In genomic region chr2:4134881-4135565, GRCh38 we compare ENCODE assay signal across 23 cellular contexts.
DNase-seq lines count a peak whose midpoint lies in the region; ATAC-seq and TF ChIP-seq lines count a peak whose summit lies in the region.
"Had no signal": no experiment of that assay in that cellular context is flagged by ENCODE, and none has a peak within 500 bp of the region (broad histone marks: within the 10 kb centered on the region; RNA-seq: fewer than 3 reads in every experiment).

No MANE protein-coding gene starts in this region.

- H3K27me3 Mint-ChIP-seq in neural progenitor cell (ENCODE audit: insufficient read depth, low read depth): no peaks in the 10 kb centered on the region
- H3K27me3 Mint-ChIP-seq: naive B cell; stimulated activated memory B cell treated with anti-CD40 and anti-IgM and Interleukin-4, amounts not matched to agents 10 μg/mL and 1 μg/mL and 100 μg/mL, for 72 hours had no signal

- H3K79me2 ChIP-seq in neural progenitor cell (ENCODE audit: low read depth): no peaks in the 10 kb centered on the region

- no peak overlapping the region for H2AFZ ChIP-seq in neural progenitor cell (replicated peaks)

- ATAC-seq in left colon: no peak
- ATAC-seq: activated naive CD4-positive, alpha-beta T cell treated with anti-CD3 and anti-CD28 coated beads, Interleukin-2, amount 50 U/mL, for 72 hours; HCT116; heart left ventricle; stimulated activated memory B cell treated with anti-CD40 and anti-IgM and Interleukin-4, amounts not matched to agents 10 μg/mL and 1 μg/mL and 100 μg/mL, for 72 hours; WTC11 had no signal

- no peak overlapping the region for H3K27ac Mint-ChIP-seq in neural progenitor cell
- H3K27ac Mint-ChIP-seq: activated naive CD4-positive, alpha-beta T cell treated with anti-CD3 and anti-CD28 coated beads, Interleukin-2, amount 50 U/mL, for 72 hours; stimulated activated memory B cell treated with anti-CD40 and anti-IgM and Interleukin-4, amounts not matched to agents 10 μg/mL and 1 μg/mL and 100 μg/mL, for 72 hours; WTC11 had no signal

- H3K4me2 ChIP-seq in BLaER1 treated with 17β-estradiol and CSF1 and Interleukin-3, amounts not matched to agents 10 nM and 100 nM: peak overlapping the region; percentile 65 to 96 (median 88)
- H3K4me2 ChIP-seq in neural progenitor cell: no peak overlapping the region

- no peaks in the 10 kb centered on the region for H3K27me3 ChIP-seq in BLaER1 treated with 17β-estradiol and CSF1 and Interleukin-3, amounts not matched to agents 10 nM and 100 nM
- no peaks in the 10 kb centered on the region for H3K27me3 ChIP-seq in neural progenitor cell
- H3K27me3 ChIP-seq: BE2C, cardiac muscle cell, heart left ventricle, right atrium auricular region, suprapubic skin, uterus had no signal

- peaks cover 26 to 43% (median 41%) of the 10 kb centered on the region in 11 experiments for H3K9me3 ChIP-seq in BLaER1 treated with 17β-estradiol and CSF1 and Interleukin-3, amounts not matched to agents 10 nM and 100 nM (replicated peaks in 1 of 11)
- H3K9me3 ChIP-seq in neural progenitor cell (ENCODE audit: low read depth): peaks cover 7% of the 10 kb centered on the region
- H3K9me3 ChIP-seq: BE2C, uterus had no signal

- H3K4me1 Mint-ChIP-seq in neural progenitor cell: peaks cover 3% of the 10 kb centered on the region
- H3K4me1 Mint-ChIP-seq: stimulated activated memory B cell treated with anti-CD40 and anti-IgM and Interleukin-4, amounts not matched to agents 10 μg/mL and 1 μg/mL and 100 μg/mL, for 72 hours; WTC11 had no signal

- H3F3A ChIP-seq in neural progenitor cell (ENCODE audit: low read depth): no peaks in the 10 kb centered on the region

- H4K20me1 ChIP-seq in BLaER1 treated with 17β-estradiol and CSF1 and Interleukin-3, amounts not matched to agents 10 nM and 100 nM: no peaks in the 10 kb centered on the region
- no peaks in the 10 kb centered on the region for H4K20me1 ChIP-seq in neural progenitor cell (ENCODE audit: low read depth)

- peak overlapping the region; percentile 38 to 64 (median 54) for H3K4me3 ChIP-seq in BLaER1 treated with 17β-estradiol and CSF1 and Interleukin-3, amounts not matched to agents 10 nM and 100 nM
- H3K4me3 ChIP-seq in neural progenitor cell: no peak overlapping the region
- H3K4me3 ChIP-seq: cardiac muscle cell, heart left ventricle, right atrium auricular region, suprapubic skin, uterus had no signal

- TF ChIP-seq CTCF in neural progenitor cell (IDR thresholded peaks at IDR 0.05): no peak

- H3K4me1 ChIP-seq in BLaER1 treated with 17β-estradiol and CSF1 and Interleukin-3, amounts not matched to agents 10 nM and 100 nM: peaks cover 29 to 43% (median 35%) of the 10 kb centered on the region in 10 experiments
- H3K4me1 ChIP-seq in neural progenitor cell: no peaks in the 10 kb centered on the region
- H3K4me1 ChIP-seq: BE2C, Caco-2, heart left ventricle, right atrium auricular region, suprapubic skin, uterus had no signal

- peak overlapping the region; percentile 46 to 77 (median 69); a peak in 20 of 22 replicates for H3K9ac ChIP-seq in BLaER1 treated with 17β-estradiol and CSF1 and Interleukin-3, amounts not matched to agents 10 nM and 100 nM
- H3K9ac ChIP-seq in neural progenitor cell: no peak overlapping the region

- DNase-seq in HT1080 (ENCODE audit: low read depth): peak; percentile 32
- peak; percentile 9 for DNase-seq in SW480 (ENCODE audit: low spot score)
- peak; percentile 10 for DNase-seq in left kidney (ENCODE audit: low read depth, low spot score)
- DNase-seq in activated naive CD4-positive, alpha-beta T cell treated with Interleukin-2 at 50 U/mL for 16 hours: no peak
- DNase-seq in activated CD4-positive, alpha-beta T cell treated with anti-CD3 and anti-CD28 coated beads for 48 hours: no peak
- no peak for DNase-seq in neural progenitor cell (ENCODE audit: low spot score)
- no peak for DNase-seq in left colon
- DNase-seq: BE2C; Caco-2; heart left ventricle; naive B cell; NCI-H1694 treated with DMSO at 0.1 percent for 48 hours; NCI-H526 treated with DMSO at 0.1 percent for 48 hours; stimulated activated CD4-positive, alpha-beta T cell treated with anti-CD3 and anti-CD28 coated beads, Interleukin-4, amount 100 ng/mL, for 1 hour; uterus had no signal

- H3K36me3 Mint-ChIP-seq in neural progenitor cell: no peaks in the 10 kb centered on the region
- H3K36me3 Mint-ChIP-seq: stimulated activated memory B cell treated with anti-CD40 and anti-IgM and Interleukin-4, amounts not matched to agents 10 μg/mL and 1 μg/mL and 100 μg/mL, for 72 hours had no signal

- peak overlapping the region; percentile 41 to 88 (median 81); a peak in 21 of 22 replicates for H3K27ac ChIP-seq in BLaER1 treated with 17β-estradiol and CSF1 and Interleukin-3, amounts not matched to agents 10 nM and 100 nM
- H3K27ac ChIP-seq in neural progenitor cell: no peak overlapping the region
- H3K27ac ChIP-seq: cardiac muscle cell, heart left ventricle, right atrium auricular region, suprapubic skin, uterus had no signal

- no peak overlapping the region for H3K4me3 Mint-ChIP-seq in neural progenitor cell
- H3K4me3 Mint-ChIP-seq: stimulated activated memory B cell treated with anti-CD40 and anti-IgM and Interleukin-4, amounts not matched to agents 10 μg/mL and 1 μg/mL and 100 μg/mL, for 72 hours; WTC11 had no signal

- intact Hi-C loops in left colon (cut with DNase I, micrococcal nuclease): no loop called here

- peaks cover 0 to 36% (median 15%) of the 10 kb centered on the region in 11 experiments; a peak in 15 of 22 replicates for H3K36me3 ChIP-seq in BLaER1 treated with 17β-estradiol and CSF1 and Interleukin-3, amounts not matched to agents 10 nM and 100 nM
- H3K36me3 ChIP-seq in neural progenitor cell: peaks cover 6% of the 10 kb centered on the region
- H3K36me3 ChIP-seq: BE2C, cardiac muscle cell, heart left ventricle, right atrium auricular region, suprapubic skin, uterus had no signal

- H3K9me3 Mint-ChIP-seq in neural progenitor cell: peaks cover 18% of the 10 kb centered on the region

Comparison
In these comparisons a context has a peak if more than half of its experiments do, and no peak if none do; other contexts are left out.
1. DNase-seq: peak in HT1080 (single experiment), SW480 (single experiment) and left kidney (single experiment); none in activated naive CD4-positive, alpha-beta T cell treated with Interleukin-2 at 50 U/mL for 16 hours (single experiment), activated CD4-positive, alpha-beta T cell treated with anti-CD3 and anti-CD28 coated beads for 48 hours (single experiment), neural progenitor cell (single experiment) and left colon (0 of 2).